24 cellular contexts compared by ENCODE assay signal in genomic region chr12:87163122-87163521, GRCh38.
"Had no signal": no experiment of that assay in that cellular context is flagged by ENCODE, and none has a peak within 500 bp of the region (broad histone marks: within the 10 kb centered on the region; RNA-seq: fewer than 3 reads in every experiment).

No MANE protein-coding gene starts in this region.

- H3K4me3 ChIP-seq: SK-N-MC had no signal

- H3K27ac ChIP-seq: brain microvascular endothelial cell, SK-N-MC had no signal

- H3K27me3 ChIP-seq: brain microvascular endothelial cell had no signal

- DNase-seq: activated B cell treated with CpG ODN at 0.5 μM for 24 hours; activated CD4-positive, alpha-beta T cell treated with anti-CD3 and anti-CD28 coated beads for 1 hour; activated CD4-positive, alpha-beta T cell treated with anti-CD3 and anti-CD28 coated beads, Interleukin-2, amount 10 ng/mL, durations not matched to agents 24 days and 14 days; activated CD4-positive, alpha-beta T cell treated with anti-CD3 and anti-CD28 coated beads, Interleukin-2, amount 50 U/mL, for 48 hours; activated CD8-positive, alpha-beta memory T cell treated with anti-CD3 and anti-CD28 coated beads, Interleukin-2, amount 10 ng/mL, durations not matched to agents 7 days and 5 days; activated effector memory CD4-positive, alpha-beta T cell treated with anti-CD3 and anti-CD28 coated beads, Interleukin-2, amount 50 U/mL, for 16 hours; activated naive CD4-positive, alpha-beta T cell treated with Interleukin-2 at 50 U/mL for 16 hours; activated naive CD8-positive, alpha-beta T cell treated with anti-CD3 and anti-CD28 coated beads, Interleukin-2, amount 50 U/mL, for 24 hours; activated T-cell treated with anti-CD3 and anti-CD28 coated beads, Interleukin-2, amount 50 U/mL, for 24 hours; amygdala; brain microvascular endothelial cell; cerebellar nuclear complex; NCI-H1092; NCI-H1417 treated with DMSO at 0.1 percent for 48 hours; NCI-H1694; NCI-H2029; NCI-H2107; NCI-H510A treated with DMSO at 0.1 percent for 48 hours; NCI-H69; PC-3; T-cell; T-helper 2 cell; T1000 had no signal

- H3K36me3 ChIP-seq: brain microvascular endothelial cell had no signal
